Comparison of ENCODE assay signal across 13 cellular contexts in the genomic region with DNA sequence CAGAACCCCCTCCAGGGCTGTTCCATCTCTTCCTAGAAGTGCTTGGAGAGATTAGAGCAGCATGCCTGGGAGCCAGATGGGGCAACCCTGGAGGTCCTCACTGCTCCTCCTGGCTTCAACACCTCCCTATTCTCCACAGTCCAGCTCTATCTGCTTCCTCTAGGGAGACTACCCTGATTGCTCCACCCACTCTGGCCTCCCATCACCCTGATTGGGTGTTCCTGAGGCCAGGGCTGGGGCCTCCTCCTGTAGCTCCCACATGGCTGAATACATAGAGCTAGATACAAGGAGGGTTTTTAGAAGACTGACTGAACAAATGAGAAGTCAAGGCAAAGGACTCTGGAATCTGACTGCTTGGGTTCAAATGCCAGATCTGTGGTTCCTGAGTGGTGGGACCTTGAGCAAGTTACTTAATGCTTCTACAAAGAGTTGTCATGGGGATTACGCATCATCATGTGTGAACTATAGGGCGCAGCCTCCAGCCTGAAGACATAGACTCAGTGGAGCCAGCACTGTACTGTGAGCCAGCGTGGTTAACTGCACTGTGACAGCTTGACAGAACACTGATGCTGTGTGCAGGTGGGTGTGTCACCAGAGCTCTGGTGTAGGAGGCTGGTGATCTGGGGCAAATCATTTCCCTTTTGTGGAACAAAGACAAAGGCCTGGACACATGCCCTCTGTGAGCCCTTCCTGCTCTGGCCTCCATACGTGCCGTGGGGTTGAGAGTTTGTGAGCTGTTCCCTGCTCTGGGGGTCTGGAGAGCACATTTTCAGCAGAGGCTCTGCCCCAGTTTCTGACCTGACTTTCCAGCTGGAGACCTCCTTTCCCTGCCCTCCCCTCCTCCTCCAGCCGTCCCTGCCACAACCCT.
DNase-seq lines count a peak whose midpoint lies in the region; ATAC-seq and TF ChIP-seq lines count a peak whose summit lies in the region.
"Had no signal": no experiment of that assay in that cellular context is flagged by ENCODE, and none has a peak within 500 bp of the region (broad histone marks: within the 10 kb centered on the region; RNA-seq: fewer than 3 reads in every experiment).

No MANE protein-coding gene starts in this region.

- H3K27me3 ChIP-seq in heart right ventricle (no peaks in the 10 kb centered on the region), mesenchymal stem cell (ENCODE audit: control insufficient read depth in 1 of 2, insufficient read depth in 1 of 2, low read length in 2 of 2) (peaks cover 12 to 13% of the 10 kb centered on the region in 2 experiments), vagina (no peaks in the 10 kb centered on the region), psoas muscle (ENCODE audit: insufficient read depth in 3 of 3, low read length in 2 of 3) (no peaks in the 10 kb centered on the region)

- H3K79me1 ChIP-seq in mesenchymal stem cell (replicated peaks; ENCODE audit: low read length, poor library complexity, severe bottlenecking): no peaks in the 10 kb centered on the region

- H4K91ac ChIP-seq in mesenchymal stem cell (ENCODE audit: low read length): no peak overlapping the region

- H2BK5ac ChIP-seq in mesenchymal stem cell (ENCODE audit: low read depth, low read length, poor library complexity, severe bottlenecking): no peak overlapping the region

- H3K36me3 ChIP-seq in heart right ventricle (peaks cover 0 to 37% (median 0%) of the 10 kb centered on the region in 9 donors), mesenchymal stem cell (ENCODE audit: control insufficient read depth in 1 of 2, insufficient read depth in 2 of 2, low read depth in 1 of 2, low read length in 2 of 2) (no peaks in the 10 kb centered on the region), vagina (no peaks in the 10 kb centered on the region), psoas muscle (ENCODE audit: insufficient read depth in 1 of 2, low read depth in 1 of 2) (no peaks in the 10 kb centered on the region)

- no peak overlapping the region for H2AK5ac ChIP-seq in mesenchymal stem cell (ENCODE audit: low read length, severe bottlenecking)

- intact Hi-C loops in cardiac septum (cut with DNase I) (no loop called here), heart right ventricle (cut with DNase I) (loop anchor here in 2 of 10 donors (5.0 kb wide), 2 partner anchors 32 to 52 kb away; no protein-coding TSS in a partner anchor), vagina (cut with DNase I) (no loop called here), psoas muscle (cut with DNase I) (no loop called here)

- H3K4me2 ChIP-seq in mesenchymal stem cell (ENCODE audit: low read length, poor library complexity, severe bottlenecking): no peak overlapping the region

- H3K23ac ChIP-seq in mesenchymal stem cell (ENCODE audit: low read length in 2 of 2): no peak overlapping the region

- WGBS in heart right ventricle, 2 donors: 42 to 49% methylated on average over 6 of the region's 6 CpGs
- 60% methylated on average over 6 of the region's 6 CpGs for WGBS in mesenchymal stem cell
- 69 to 80% (median 76%) methylated on average over 6 of the region's 6 CpGs for WGBS in psoas muscle, 3 donors

- H3K18ac ChIP-seq in mesenchymal stem cell (ENCODE audit: low read depth in 1 of 2, low read length in 2 of 2): no peak overlapping the region

- no peak overlapping the region for H2BK120ac ChIP-seq in mesenchymal stem cell (ENCODE audit: low read depth, low read length)

- H2AFZ ChIP-seq in mesenchymal stem cell (ENCODE audit: low read depth, low read length): no peak overlapping the region

- TF ChIP-seq POLR2A in vagina (IDR thresholded peaks at IDR 0.05): no peak

- no peak overlapping the region for H3K4ac ChIP-seq in mesenchymal stem cell (ENCODE audit: low read depth in 1 of 2, low read length in 2 of 2)

- H2BK15ac ChIP-seq in mesenchymal stem cell (ENCODE audit: low read depth, poor library complexity, severe bottlenecking): no peak overlapping the region

- ATAC-seq in heart right ventricle (no peak), GM19467 (IDR thresholded peaks at IDR 0.05; ENCODE audit: unreplicated experiment) (no peak), psoas muscle (no peak)

- peaks cover 8 to 52% (median 32%) of the 10 kb centered on the region in 9 donors for H3K4me1 ChIP-seq in heart right ventricle
- H3K4me1 ChIP-seq in mesenchymal stem cell (ENCODE audit: control insufficient read depth, insufficient read depth, low read depth, low read length): peaks cover 11% of the 10 kb centered on the region
- H3K4me1 ChIP-seq in vagina: no peaks in the 10 kb centered on the region
- no peaks in the 10 kb centered on the region for H3K4me1 ChIP-seq in psoas muscle

- peak; percentile 47 for DNase-seq in cardiac septum (ENCODE audit: low spot score)
- DNase-seq in heart right ventricle: no peak
- DNase-seq in astrocyte of the hippocampus (ENCODE audit: low read depth, low spot score): peak; percentile 24
- DNase-seq in mesenchymal stem cell: peak; percentile 10
- DNase-seq in vagina (ENCODE audit: extremely low spot score in 2 of 2): peak; percentile 47 to 55
- DNase-seq in psoas muscle: no peak
- no peak for DNase-seq in HuH-7 (ENCODE audit: low spot score)
- DNase-seq: activated naive CD4-positive, alpha-beta T cell treated with anti-CD3 and anti-CD28 coated beads, Interleukin-2, amount 50 U/mL, for 16 hours; DND-41; foreskin melanocyte; kidney glomerular epithelial cell; NCI-H2081 had no signal

- H3K9ac ChIP-seq in mesenchymal stem cell (ENCODE audit: low read length): no peak overlapping the region

- no peak overlapping the region for H4K8ac ChIP-seq in mesenchymal stem cell (ENCODE audit: low read length)

- H3K9me3 ChIP-seq in heart right ventricle: peaks cover 0 to 25% (median 6%) of the 10 kb centered on the region in 11 donors
- no peaks in the 10 kb centered on the region for H3K9me3 ChIP-seq in mesenchymal stem cell (ENCODE audit: control insufficient read depth, low read length)
- no peaks in the 10 kb centered on the region for H3K9me3 ChIP-seq in vagina
- H3K9me3 ChIP-seq in psoas muscle: peaks cover 12% of the 10 kb centered on the region

- no peak overlapping the region for H2BK12ac ChIP-seq in mesenchymal stem cell (ENCODE audit: low read length in 2 of 2)

- H3K14ac ChIP-seq in mesenchymal stem cell (ENCODE audit: low read length in 2 of 2): no peak overlapping the region

- peak overlapping the region in 4 of 10 donors; percentile 32 to 98 (median 50) for H3K27ac ChIP-seq in heart right ventricle
- H3K27ac ChIP-seq in mesenchymal stem cell (ENCODE audit: low read length, poor library complexity, severe bottlenecking): no peak overlapping the region
- no peak overlapping the region for H3K27ac ChIP-seq in vagina
- no peak overlapping the region for H3K27ac ChIP-seq in psoas muscle

- TF ChIP-seq CTCF in heart right ventricle (IDR thresholded peaks at IDR 0.05): no peak
- TF ChIP-seq CTCF in vagina (IDR thresholded peaks at IDR 0.05): no peak
- no peak for TF ChIP-seq CTCF in psoas muscle (IDR thresholded peaks at IDR 0.05)

- H3K4me3 ChIP-seq in heart right ventricle: no peak overlapping the region
- peak overlapping the region in 1 of 2 experiments; percentile 12 for H3K4me3 ChIP-seq in mesenchymal stem cell (ENCODE audit: insufficient read depth in 1 of 2, low read depth in 1 of 2, low read length in 2 of 2)
- H3K4me3 ChIP-seq in vagina: no peak overlapping the region
- no peak overlapping the region for H3K4me3 ChIP-seq in psoas muscle

Comparison
In these comparisons a context has a peak if more than half of its experiments do, and no peak if none do; other contexts are left out.
1. DNase-seq: peak in cardiac septum (single experiment), astrocyte of the hippocampus (single experiment), mesenchymal stem cell (single experiment) and vagina (2 of 2); none in heart right ventricle (0 of 2), psoas muscle (0 of 2) and HuH-7 (single experiment).